Comparison of ENCODE assay signal across 1 cellular context in genomic region chr2:217687771-217688170, GRCh38.
TF ChIP-seq lines count a peak whose summit lies in the region.

No MANE protein-coding gene starts in this region.

TF ChIP-seq in IMR-90, 13 proteins besides CTCF, POLR2A, EP300 and RAD21 (continued from another document):
- TF ChIP-seq USF2 (IDR thresholded peaks at IDR 0.05; ENCODE audit: low read depth, low read length) (no peak), BHLHE40 (IDR thresholded peaks at IDR 0.05; ENCODE audit: low read depth, low read length) (no peak)
TF ChIP-seq in IMR-90: peak in this region for 0.
